In genomic region chr15:36483409-36483808, GRCh38 we compare ENCODE assay signal across 23 cellular contexts.
"Had no signal": no experiment of that assay in that cellular context is flagged by ENCODE, and none has a peak within 500 bp of the region (broad histone marks: within the 10 kb centered on the region; RNA-seq: fewer than 3 reads in every experiment).

No MANE protein-coding gene starts in this region.

- H3K9me3 ChIP-seq: pancreas, psoas muscle, right lobe of liver, sigmoid colon, stomach, thoracic aorta, thyroid gland, tibial nerve, upper lobe of left lung, vagina had no signal

- H2AFZ ChIP-seq: neural progenitor cell had no signal

- H3K36me3 ChIP-seq: neural progenitor cell, pancreas, right lobe of liver, sigmoid colon, stomach, thoracic aorta, thyroid gland, tibial nerve, upper lobe of left lung, vagina had no signal

- H3K4me2 ChIP-seq: neural progenitor cell had no signal

- DNase-seq: naive thymus-derived CD4-positive, alpha-beta T cell; natural killer cell; pancreas; psoas muscle; right cardiac atrium; right lobe of liver; sigmoid colon; small intestine; stimulated activated CD4-positive, alpha-beta T cell treated with anti-CD3 and anti-CD28 coated beads, Interleukin-15, amount 100 ng/mL, for 24 hours; stimulated activated CD4-positive, alpha-beta T cell treated with anti-CD3 and anti-CD28 coated beads, Interleukin-2, amount 100 ng/mL, for 24 hours; stimulated activated CD4-positive, alpha-beta T cell treated with anti-CD3 and anti-CD28 coated beads, Interleukin-2, amount 100 ng/mL, for 48 hours; stimulated activated CD4-positive, alpha-beta T cell treated with anti-CD3 and anti-CD28 coated beads, Interleukin-4, amount 100 ng/mL, for 24 hours; stimulated activated naive B cell treated with anti-CD40 and anti-IgM and Interleukin-4, amounts not matched to agents 10 μg/mL and 1 μg/mL and 100 μg/mL, for 72 hours; stimulated activated naive CD4-positive, alpha-beta T cell treated with Interleukin-2 at 50 U/mL for 16 hours; stomach; thyroid gland; trophoblast cell; upper lobe of left lung had no signal

- H3K9ac ChIP-seq: neural progenitor cell had no signal

- H3K4me1 ChIP-seq: neural progenitor cell, pancreas, psoas muscle, right lobe of liver, sigmoid colon, stomach, thyroid gland, tibial nerve, upper lobe of left lung, vagina had no signal

- ATAC-seq: naive thymus-derived CD4-positive, alpha-beta T cell; natural killer cell; pancreas; psoas muscle; right cardiac atrium; right lobe of liver; stimulated activated effector memory CD8-positive, alpha-beta T cell treated with anti-CD3 and anti-CD28 coated beads, Interleukin-12 subunit alpha, Interleukin-12 subunit beta, amount 100 ng/mL, for 72 hours; stimulated activated naive B cell treated with anti-CD40 and anti-IgM and Interleukin-4, amounts not matched to agents 10 μg/mL and 1 μg/mL and 100 μg/mL, for 72 hours had no signal

- H3K4me3 ChIP-seq: neural progenitor cell, pancreas, psoas muscle, right lobe of liver, sigmoid colon, stomach, thoracic aorta, thyroid gland, tibial nerve, upper lobe of left lung, vagina had no signal

- H3K27ac ChIP-seq: neural progenitor cell, pancreas, psoas muscle, right lobe of liver, sigmoid colon, stomach, thoracic aorta, thyroid gland, tibial nerve, upper lobe of left lung, vagina had no signal

- H3K27me3 ChIP-seq: neural progenitor cell, pancreas, right lobe of liver, sigmoid colon, stomach, thyroid gland, tibial nerve, upper lobe of left lung, vagina had no signal
